21 cellular contexts compared by ENCODE assay signal in the genomic region with DNA sequence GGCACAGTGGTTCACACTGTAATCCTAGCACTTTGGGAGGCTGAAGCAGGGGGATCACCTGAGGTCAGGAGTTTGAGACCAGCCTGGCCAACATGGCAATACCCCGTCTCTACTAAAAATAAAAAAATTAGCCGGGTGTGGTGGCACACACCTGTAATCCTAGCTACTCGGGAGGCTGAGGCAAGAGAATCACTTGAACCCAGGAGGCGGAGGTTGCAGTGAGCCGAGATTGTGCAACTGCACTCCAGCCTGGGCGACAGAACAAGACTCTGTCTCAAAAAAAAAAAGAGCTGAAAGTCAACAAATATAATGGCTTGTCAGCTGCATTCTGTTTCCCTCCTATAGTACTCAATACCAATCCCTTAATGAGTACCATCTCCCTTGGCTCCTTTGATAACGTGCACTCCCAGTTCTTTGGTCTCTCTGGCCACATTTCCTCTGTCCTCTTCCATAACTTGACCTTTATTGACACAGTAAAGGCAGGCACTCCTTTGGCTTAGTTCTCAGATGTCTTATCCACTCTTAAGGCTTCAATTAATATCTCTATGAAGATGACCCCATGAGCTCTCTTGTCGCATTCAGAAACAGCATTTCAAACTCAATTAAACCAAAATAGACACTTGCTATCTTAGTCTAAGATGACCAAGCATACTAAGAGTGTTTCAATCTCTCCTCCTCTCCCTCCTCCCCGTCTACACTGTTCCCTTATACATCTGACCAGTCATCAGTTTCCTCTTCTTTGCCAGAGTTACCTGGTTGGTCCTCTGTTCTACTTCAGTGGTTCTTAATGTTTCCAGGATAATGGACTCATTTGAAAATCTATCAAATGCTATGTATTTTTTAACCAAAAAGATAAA. TPM values are rescaled to one million over a fixed set of nuclear protein-coding genes. Genes with fewer than 3 reads are reported as not detected.
DNase-seq lines count a peak whose midpoint lies in the region; ATAC-seq, FAIRE-seq and TF ChIP-seq lines count a peak whose summit lies in the region.
"Had no signal": no experiment of that assay in that cellular context is flagged by ENCODE, and none has a peak within 500 bp of the region (broad histone marks: within the 10 kb centered on the region; RNA-seq: fewer than 3 reads in every experiment).

No MANE protein-coding gene starts in this region.

- H3K27me3 Mint-ChIP-seq in T-cell, result no peaks in the 10 kb centered on the region
- no peaks in the 10 kb centered on the region for H3K27me3 Mint-ChIP-seq in naive thymus-derived CD4-positive, alpha-beta T cell
- no peaks in the 10 kb centered on the region for H3K27me3 Mint-ChIP-seq in Calu3 (ENCODE audit: unreplicated experiment)

- intact Hi-C loops in HepG2 (cut with micrococcal nuclease; ENCODE audit: unreplicated experiment) (loop anchor here (5.0 kb wide), 1 partner anchor 65 kb away; no protein-coding TSS in a partner anchor), right lobe of liver (cut with DNase I) (no loop called here), adrenal gland (cut with DNase I) (loop anchor here in 1 of 2 donors (10.0 kb wide), 2 partner anchors 58 to 72 kb away; no protein-coding TSS in a partner anchor), Calu3 (cut with micrococcal nuclease; ENCODE audit: unreplicated experiment) (loop anchor here (10.0 kb wide), 1 partner anchor 48 kb away; no protein-coding TSS in a partner anchor)
- intact Hi-C loops in naive thymus-derived CD4-positive, alpha-beta T cell (cut with micrococcal nuclease), result loop anchor here in 1 of 2 donors (10.0 kb wide), 1 partner anchor 98 kb away; no protein-coding TSS in a partner anchor

- TF ChIP-seq POLR2A in HepG2 (IDR thresholded peaks at IDR 0.05; ENCODE audit: insufficient read depth in 1 of 2, low read depth in 2 of 2, low read length in 2 of 2) (no peak), right lobe of liver (IDR thresholded peaks at IDR 0.05) (no peak), adrenal gland (IDR thresholded peaks at IDR 0.05) (no peak)

- peaks cover 75% of the 10 kb centered on the region for H3K4me1 ChIP-seq in HepG2 (ENCODE audit: insufficient read depth, low read length)
- peaks cover 0 to 37% (median 15%) of the 10 kb centered on the region in 4 donors for H3K4me1 ChIP-seq in right lobe of liver
- peaks cover 46 to 65% of the 10 kb centered on the region in 2 donors for H3K4me1 ChIP-seq in naive thymus-derived CD4-positive, alpha-beta T cell (ENCODE audit: control insufficient read depth in 2 of 2, insufficient read depth in 2 of 2, low read length in 2 of 2)
- H3K4me1 ChIP-seq in adrenal gland (replicated peaks in 1 of 2), result peaks cover 8 to 78% of the 10 kb centered on the region in 2 donors

- H3K27ac ChIP-seq in HepG2 (ENCODE audit: extremely low read length, insufficient read depth, low read length) (peak overlapping the region; percentile 30), right lobe of liver (no peak overlapping the region), adrenal gland (no peak overlapping the region)
- H3K27ac ChIP-seq in naive thymus-derived CD4-positive, alpha-beta T cell (ENCODE audit: low read depth, low read length), result no peak overlapping the region
- H3K27ac ChIP-seq: hepatocyte had no signal

- H3K36me3 ChIP-seq in HepG2 (replicated peaks in 1 of 2; ENCODE audit: control insufficient read depth in 1 of 2, insufficient read depth in 2 of 2, low read length in 2 of 2) (peaks cover 0 to 3% of the 10 kb centered on the region in 2 experiments; a peak in 2 of 5 replicates), right lobe of liver (no peaks in the 10 kb centered on the region), adrenal gland (replicated peaks in 1 of 2) (no peaks in the 10 kb centered on the region)
- no peaks in the 10 kb centered on the region for H3K36me3 ChIP-seq in naive thymus-derived CD4-positive, alpha-beta T cell (ENCODE audit: control insufficient read depth in 2 of 3, insufficient read depth in 3 of 3, low read length in 3 of 3)

- H3K36me3 Mint-ChIP-seq in T-cell, result peaks cover 13% of the 10 kb centered on the region
- H3K36me3 Mint-ChIP-seq in naive thymus-derived CD4-positive, alpha-beta T cell, result peaks cover 0 to 18% (median 0%) of the 10 kb centered on the region in 5 donors
- H3K36me3 Mint-ChIP-seq in Calu3 (ENCODE audit: insufficient read depth, unreplicated experiment), result peaks cover 23% of the 10 kb centered on the region

- H3K4me2 ChIP-seq in HepG2 (ENCODE audit: low read depth, low read length), result peak overlapping the region; percentile 41; the same call in 1 of the 2 replicates

- H4K20me1 ChIP-seq in HepG2 (ENCODE audit: insufficient read depth, low read length), result peaks cover 84% of the 10 kb centered on the region

- no peak for FAIRE-seq in HepG2 (lab: Jason Lieb, UNC)
- FAIRE-seq: H54, islet of Langerhans, TTC549 had no signal

- 89% methylated on average over 9 of the region's 9 CpGs for WGBS in HepG2 (ENCODE audit: low lambda C conversion rate)
- WGBS in right lobe of liver (ENCODE audit: insufficient coverage, low coverage, low lambda C conversion rate, missing lambda C conversion rate), result 53% methylated on average over 6 of the region's 9 CpGs
- 81 to 91% (median 86%) methylated on average over 9 of the region's 9 CpGs for WGBS in adrenal gland, 4 donors

- POLR2A ChIA-PET in HepG2 (lab: Yijun Ruan, JAX), result no interaction called here
- POLR2A ChIA-PET in T-cell (lab: Charles Lee), result no interaction called here
- POLR2A ChIA-PET in naive thymus-derived CD4-positive, alpha-beta T cell (lab: Charles Lee), result interaction anchor here (0.6 kb wide), 2 partner anchors 98 to 176 kb away, joined by 3 read pairs; no protein-coding TSS in a partner anchor

- H3K4me3 Mint-ChIP-seq in T-cell (peak overlapping the region in 2 of 3 donors; percentile 21 to 52), Calu3 (ENCODE audit: low read depth, unreplicated experiment) (no peak overlapping the region)
- H3K4me3 Mint-ChIP-seq in naive thymus-derived CD4-positive, alpha-beta T cell, result peak overlapping the region in 8 of 10 donors; percentile 1 to 64 (median 51)

- DNase-seq in HepG2 (ENCODE audit: low spot score), result no peak
- DNase-seq in right lobe of liver, result no peak
- no peak for DNase-seq in T-cell
- no peak for DNase-seq in naive thymus-derived CD4-positive, alpha-beta T cell
- no peak for DNase-seq in adrenal gland
- no peak for DNase-seq in Calu3
- DNase-seq: ACHN; activated effector memory CD4-positive, alpha-beta T cell treated with Interleukin-2 at 50 U/mL for 16 hours; foreskin fibroblast; NCI-H1417; NCI-H526; right cardiac atrium; Right ventricle myocardium superior; stimulated activated CD4-positive, alpha-beta T cell treated with anti-CD3 and anti-CD28 coated beads, Interleukin-15, amount 100 ng/mL, for 24 hours; SW 1271 had no signal

- CTCF ChIA-PET in HepG2 (lab: Yijun Ruan, JAX; ENCODE audit: low intra/inter-chr PET ratio, low total read pairs), result no interaction called here
- CTCF ChIA-PET in T-cell (lab: Charles Lee), result interaction anchor here in 1 of 2 donors (1.1 kb wide), 1 partner anchor 48 kb away, joined by 3 read pairs; no protein-coding TSS in a partner anchor
- CTCF ChIA-PET in naive thymus-derived CD4-positive, alpha-beta T cell (lab: Charles Lee), result interaction anchor here (0.7 kb wide), 1 partner anchor 148 kb away, joined by 4 read pairs; no protein-coding TSS in a partner anchor
- CTCF ChIA-PET in Calu3 (lab: Charles Lee), result no interaction called here

- H3K79me2 ChIP-seq in HepG2 (ENCODE audit: insufficient read depth, low read length), result peaks cover 92% of the 10 kb centered on the region

- no peak for ATAC-seq in HepG2
- no peak for ATAC-seq in right lobe of liver
- ATAC-seq in T-cell (replicated peaks in 1 of 4), result no peak
- no peak for ATAC-seq in naive thymus-derived CD4-positive, alpha-beta T cell
- ATAC-seq in GM21576 (IDR thresholded peaks at IDR 0.05; ENCODE audit: unreplicated experiment), result no peak
- ATAC-seq in HG03175 (IDR thresholded peaks at IDR 0.05; ENCODE audit: unreplicated experiment), result no peak
- ATAC-seq: right cardiac atrium had no signal

- no peak for TF ChIP-seq RAD21 in HepG2 (CRISPR knock-in tag; IDR thresholded peaks at IDR 0.05)

- peak overlapping the region; percentile 64 to 71 for H3K27ac Mint-ChIP-seq in T-cell
- peak overlapping the region in 4 of 9 donors; percentile 16 to 46 (median 36) for H3K27ac Mint-ChIP-seq in naive thymus-derived CD4-positive, alpha-beta T cell
- no peak overlapping the region for H3K27ac Mint-ChIP-seq in Calu3 (ENCODE audit: unreplicated experiment)

- H3K4me3 ChIP-seq in HepG2 (replicated peaks in 1 of 3; ENCODE audit: insufficient read depth in 1 of 3, low read depth in 2 of 3, low read length in 3 of 3), result no peak overlapping the region
- no peak overlapping the region for H3K4me3 ChIP-seq in right lobe of liver
- H3K4me3 ChIP-seq in naive thymus-derived CD4-positive, alpha-beta T cell (ENCODE audit: low read length), result no peak overlapping the region
- H3K4me3 ChIP-seq in adrenal gland, result no peak overlapping the region
- H3K4me3 ChIP-seq: hepatocyte had no signal

- H2AFZ ChIP-seq in HepG2 (ENCODE audit: low read length), result no peak overlapping the region
- H2AFZ ChIP-seq: hepatocyte had no signal

- TF ChIP-seq EP300 in HepG2 (IDR thresholded peaks at IDR 0.05; ENCODE audit: low read depth in 2 of 2, low read length in 2 of 2), result no peak
- no peak for TF ChIP-seq EP300 in HepG2 (CRISPR knock-in tag; IDR thresholded peaks at IDR 0.05; ENCODE audit: borderline replicate concordance)

- TF ChIP-seq CTCF in HepG2 (CRISPR knock-in tag; IDR thresholded peaks at IDR 0.05) (no peak), right lobe of liver (IDR thresholded peaks at IDR 0.05) (no peak), adrenal gland (IDR thresholded peaks at IDR 0.05) (no peak), Calu3 (IDR thresholded peaks at IDR 0.05; ENCODE audit: unreplicated experiment) (no peak)

- BruUV-seq in HepG2 (replicated peaks; lab: Mats Ljungman, UMichigan), result no TSS peak
- BruUV-seq in Calu3 (replicated peaks; lab: Mats Ljungman, UMichigan), result no TSS peak

- no peak overlapping the region for H3K9ac ChIP-seq in HepG2 (ENCODE audit: insufficient read depth, low read depth, low read length)

- in situ Hi-C loops in HepG2 (cut with HindIII; ENCODE audit: extremely low pct_ligation_motif_present, low pct_unique_long_range_greater_than_20kb), result no loop called here

- no peaks in the 10 kb centered on the region; a peak in 1 of 5 replicates for H3K27me3 ChIP-seq in HepG2 (ENCODE audit: control insufficient read depth in 1 of 2, insufficient read depth in 2 of 2, low read length in 2 of 2)
- H3K27me3 ChIP-seq in right lobe of liver, result no peaks in the 10 kb centered on the region
- no peaks in the 10 kb centered on the region for H3K27me3 ChIP-seq in naive thymus-derived CD4-positive, alpha-beta T cell (ENCODE audit: control insufficient read depth in 2 of 2, insufficient read depth in 2 of 2, low read length in 2 of 2)
- no peaks in the 10 kb centered on the region for H3K27me3 ChIP-seq in adrenal gland
- H3K27me3 ChIP-seq: hepatocyte had no signal

- peaks cover 81 to 88% (median 82%) of the 10 kb centered on the region in 3 donors for H3K4me1 Mint-ChIP-seq in T-cell
- H3K4me1 Mint-ChIP-seq in naive thymus-derived CD4-positive, alpha-beta T cell, result peaks cover 68 to 86% (median 78%) of the 10 kb centered on the region in 7 donors
- peaks cover 72% of the 10 kb centered on the region for H3K4me1 Mint-ChIP-seq in Calu3 (ENCODE audit: low read depth, unreplicated experiment)

- no peaks in the 10 kb centered on the region for H3K9me3 Mint-ChIP-seq in T-cell
- H3K9me3 Mint-ChIP-seq in naive thymus-derived CD4-positive, alpha-beta T cell, result peaks cover 0 to 2% (median 0%) of the 10 kb centered on the region in 11 donors
- no peaks in the 10 kb centered on the region for H3K9me3 Mint-ChIP-seq in Calu3 (ENCODE audit: low read depth, unreplicated experiment)

- H3K9me3 ChIP-seq in HepG2 (ENCODE audit: low read length) (no peaks in the 10 kb centered on the region), right lobe of liver (no peaks in the 10 kb centered on the region), adrenal gland (replicated peaks in 1 of 3) (no peaks in the 10 kb centered on the region)
- no peaks in the 10 kb centered on the region for H3K9me3 ChIP-seq in naive thymus-derived CD4-positive, alpha-beta T cell (ENCODE audit: control insufficient read depth in 2 of 3, low read length in 3 of 3)

RNA-seq across cellular contexts. Expression of a gene that starts 4.8 kb away (rescaled TPM):
- total RNA-seq in HepG2 (2016; rRNA removed; fragmentation: Illumina TruSeq; extraction: Trizol) (107 and 154 TPM in 2 replicates), right lobe of liver (10 to 100 TPM; 43.4 to 75.0 (median 59.5) TPM), T-cell (100 to 1,000 TPM in 4 of 5 donors, 10 to 100 TPM in 1; 85.0 to 114 (median 110) TPM), adrenal gland (100 to 1,000 TPM in 4 of 8 donors, 10 to 100 TPM in 4; 63.3 to 201 (median 107) TPM), Calu3 (2022) (144 and 157 TPM in 2 replicates)
- total RNA-seq in HepG2 (2016; cell fraction: cytosol; rRNA removed; fragmentation: Illumina TruSeq; extraction: Trizol; ENCODE audit: low read depth), result 39.6 and 40.0 TPM in 2 replicates
- 109 and 140 TPM in 2 replicates for total RNA-seq in HepG2 (2016; cell fraction: insoluble cytoplasmic fraction; rRNA removed; fragmentation: Illumina TruSeq; extraction: Trizol)
- total RNA-seq in HepG2 (2016; cell fraction: membrane; rRNA removed; fragmentation: Illumina TruSeq; extraction: Trizol), result 33.8 and 38.8 TPM in 2 replicates
- total RNA-seq in HepG2 (2016; cell fraction: nucleus; rRNA removed; fragmentation: Illumina TruSeq; extraction: Trizol), result 42.1 and 45.3 TPM in 2 replicates
- polyA plus RNA-seq in HepG2 (2011; rRNA removed) (92.7 and 114 TPM in 2 replicates), adrenal gland (100 to 1,000 TPM in 1 of 3 donors, 10 to 100 TPM in 1, 1 to 10 TPM in 1; 9.6 to 142 (median 10.3) TPM)
- polyA plus RNA-seq in HepG2 (2011; cell fraction: cytosol; rRNA removed), result 31.9 and 48.7 TPM in 2 replicates
- 24.0 TPM in 2 replicates for polyA plus RNA-seq in HepG2 (2011; cell fraction: nucleus; rRNA removed)
- 75.2 and 78.0 TPM in 2 replicates for polyA plus RNA-seq in HepG2 (2012)
- 5.4 and 6.7 TPM in 2 replicates for polyA plus RNA-seq in HepG2 (2016; cell fraction: cytosol; fragmentation: Illumina TruSeq; extraction: Trizol; ENCODE audit: low read depth)
- polyA plus RNA-seq in HepG2 (2016; cell fraction: insoluble cytoplasmic fraction; fragmentation: Illumina TruSeq; extraction: Trizol; ENCODE audit: low read depth), result 98.7 and 119 TPM in 2 replicates
- polyA plus RNA-seq in HepG2 (2016; cell fraction: membrane; fragmentation: Illumina TruSeq; extraction: Trizol; ENCODE audit: low read depth), result 10.3 and 16.3 TPM in 2 replicates
- 43.1 and 52.9 TPM in 2 replicates for polyA plus RNA-seq in HepG2 (2016; cell fraction: nucleus; fragmentation: Illumina TruSeq; extraction: Trizol; ENCODE audit: insufficient read depth, low read depth)
- 51.6 and 79.2 TPM in 2 replicates for polyA minus RNA-seq in HepG2 (2011; rRNA and poly(A)+ RNA removed; ENCODE audit: low replicate concordance)
- polyA minus RNA-seq in HepG2 (2011; cell fraction: cytosol; rRNA and poly(A)+ RNA removed), result 36.6 and 37.6 TPM in 2 replicates
- polyA minus RNA-seq in HepG2 (2011; cell fraction: nucleus; rRNA and poly(A)+ RNA removed), result 25.8 and 27.6 TPM in 2 replicates
- total RNA-seq in naive thymus-derived CD4-positive, alpha-beta T cell, result 100 to 1,000 TPM in 3 of 5 experiments, 10 to 100 TPM in 2; 68.9 to 120 (median 105) TPM
- polyA plus RNA-seq in naive thymus-derived CD4-positive, alpha-beta T cell, result 10 to 100 TPM; 58.3 to 59.4 TPM

Comparison
In these comparisons a context has a peak if more than half of its experiments do, and no peak if none do; other contexts are left out.
1. intact Hi-C loops: an anchor here in HepG2 (5.0 kb wide) and Calu3 (10.0 kb wide); none called in right lobe of liver.